Comparison of ENCODE assay signal across 18 cellular contexts in the genomic region with DNA sequence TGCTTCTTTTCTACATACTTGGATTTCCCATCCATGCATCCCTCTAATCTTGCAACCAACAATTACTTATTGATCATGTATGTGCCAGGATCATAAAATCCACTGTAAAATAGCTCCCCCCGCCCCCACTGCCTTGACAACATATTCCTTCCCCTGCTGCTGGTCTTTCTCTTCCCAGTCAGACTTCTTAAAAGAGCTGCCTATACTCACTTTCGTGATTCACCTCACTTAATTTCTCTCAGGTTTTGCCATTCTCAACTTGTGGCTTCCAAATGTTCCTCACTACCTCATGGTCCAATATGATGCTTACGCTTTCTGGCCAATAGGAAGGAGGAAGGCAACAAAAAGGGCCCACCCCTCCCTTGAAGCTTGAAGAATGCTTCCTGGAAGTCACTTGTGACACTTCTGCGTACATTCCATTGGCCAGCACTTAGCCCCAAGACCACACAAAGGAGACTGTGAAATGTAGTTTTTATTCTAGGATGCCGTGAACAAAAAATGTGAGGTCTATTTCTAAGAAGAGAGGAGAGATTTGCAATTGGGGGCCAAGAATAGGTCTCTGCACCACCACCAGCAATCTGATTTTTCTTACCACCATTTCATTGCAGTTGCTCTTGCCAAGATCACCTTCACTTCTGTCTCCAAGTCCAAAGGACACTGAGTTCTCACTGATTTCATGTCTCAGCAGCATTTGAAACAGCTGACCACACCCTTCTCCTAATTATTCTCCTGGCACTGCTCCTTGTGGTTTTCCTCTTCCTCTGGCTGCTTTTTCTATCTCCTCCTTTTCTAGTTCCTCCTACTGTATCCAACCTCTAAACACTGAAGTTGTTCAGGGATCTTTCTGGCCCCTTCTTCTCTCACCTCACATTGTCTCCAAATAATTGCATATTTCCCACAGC. TPM values are rescaled to one million over a fixed set of nuclear protein-coding genes. Genes with fewer than 3 reads are reported as not detected.
A peak's percentile ranks its signal among the peaks of the same experiment; 100 is the strongest.
DNase-seq lines count a peak whose midpoint lies in the region.
"Had no signal": no experiment of that assay in that cellular context is flagged by ENCODE, and none has a peak within 500 bp of the region (broad histone marks: within the 10 kb centered on the region; RNA-seq: fewer than 3 reads in every experiment).

No MANE protein-coding gene starts in this region.

- H3K27ac ChIP-seq in mesenchymal stem cell (ENCODE audit: low read length, poor library complexity, severe bottlenecking), result no peak overlapping the region
- H3K27ac ChIP-seq: brain microvascular endothelial cell had no signal

- H3K23ac ChIP-seq in mesenchymal stem cell (ENCODE audit: low read length in 2 of 2), result no peak overlapping the region

- H2BK120ac ChIP-seq in mesenchymal stem cell (ENCODE audit: low read depth, low read length), result no peak overlapping the region

- no peak overlapping the region for H3K14ac ChIP-seq in mesenchymal stem cell (ENCODE audit: low read length in 2 of 2)

- no peak overlapping the region for H3K4ac ChIP-seq in mesenchymal stem cell (ENCODE audit: low read depth in 1 of 2, low read length in 2 of 2)

- no peak overlapping the region for H3K18ac ChIP-seq in mesenchymal stem cell (ENCODE audit: low read depth in 1 of 2, low read length in 2 of 2)

- H2AFZ ChIP-seq in mesenchymal stem cell (ENCODE audit: low read depth, low read length), result no peak overlapping the region

- H3K4me3 ChIP-seq in adipocyte (ENCODE audit: low read length), result peak overlapping the region; percentile 18
- H3K4me3 ChIP-seq in mesenchymal stem cell (ENCODE audit: insufficient read depth in 1 of 2, low read depth in 1 of 2, low read length in 2 of 2), result no peak overlapping the region

- H3K36me3 ChIP-seq in adipocyte (ENCODE audit: control insufficient read depth, insufficient read depth, low read length, severe bottlenecking), result peaks cover 15% of the 10 kb centered on the region
- peaks cover 4 to 45% of the 10 kb centered on the region in 2 experiments for H3K36me3 ChIP-seq in mesenchymal stem cell (ENCODE audit: control insufficient read depth in 1 of 2, insufficient read depth in 2 of 2, low read depth in 1 of 2, low read length in 2 of 2)
- H3K36me3 ChIP-seq: BE2C had no signal

- H3K27me3 ChIP-seq in adipocyte (replicated peaks; ENCODE audit: control insufficient read depth, insufficient read depth, low read length) (no peaks in the 10 kb centered on the region), mesenchymal stem cell (ENCODE audit: control insufficient read depth in 1 of 2, insufficient read depth in 1 of 2, low read length in 2 of 2) (no peaks in the 10 kb centered on the region)
- H3K27me3 ChIP-seq: BE2C, brain microvascular endothelial cell had no signal

- DNase-seq in A172 (ENCODE audit: low spot score), result peak; percentile 67
- DNase-seq in GM04504 (ENCODE audit: low read depth), result peak; percentile 17
- peak; percentile 55 for DNase-seq in adipocyte (ENCODE audit: low read depth)
- peak; percentile 26 for DNase-seq in mesenchymal stem cell
- no peak for DNase-seq in NCI-H187 (lab: John Stamatoyannopoulos, UW)
- no peak for DNase-seq in NCI-H82 treated with DMSO at 0.1 percent for 48 hours (lab: John Stamatoyannopoulos, UW; ENCODE audit: unreplicated experiment)
- DNase-seq in HUDEP-2 (lab: John Stamatoyannopoulos, UW; ENCODE audit: unreplicated experiment in 76 of 76), result no peak
- DNase-seq in stimulated activated CD4-positive, alpha-beta T cell treated with anti-CD3 and anti-CD28 coated beads, Interleukin-2, amount 100 ng/mL, for 48 hours, result no peak
- DNase-seq: activated CD4-positive, CD25-positive, alpha-beta regulatory T cell; activated T-cell treated with anti-CD3 and anti-CD28 coated beads, Interleukin-2, amount 50 U/mL, for 72 hours; BE2C; brain microvascular endothelial cell; erythroblast; kidney; NCI-H524 treated with DMSO at 0.1 percent for 48 hours; nucleus accumbens; SIG-M5; stimulated activated CD4-positive, alpha-beta T cell treated with anti-CD3 and anti-CD28 coated beads, Interleukin-1b, Interleukin-23, amount 100 ng/mL, for 48 hours had no signal

- no peak overlapping the region for H2BK12ac ChIP-seq in mesenchymal stem cell (ENCODE audit: low read length in 2 of 2)

- peaks cover 27% of the 10 kb centered on the region for H3K4me1 ChIP-seq in adipocyte (ENCODE audit: control insufficient read depth, insufficient read depth, low read length)
- no peaks in the 10 kb centered on the region for H3K4me1 ChIP-seq in mesenchymal stem cell (ENCODE audit: control insufficient read depth, insufficient read depth, low read depth, low read length)

- H3K79me1 ChIP-seq in mesenchymal stem cell (replicated peaks; ENCODE audit: low read length, poor library complexity, severe bottlenecking), result peaks cover 3% of the 10 kb centered on the region

- 100% methylated on average over 4 of the region's 5 CpGs for WGBS in mesenchymal stem cell

- peaks cover 2% of the 10 kb centered on the region for H3K9me3 ChIP-seq in adipocyte (ENCODE audit: control insufficient read depth, low read length)
- peaks cover 9% of the 10 kb centered on the region for H3K9me3 ChIP-seq in mesenchymal stem cell (ENCODE audit: control insufficient read depth, low read length)
- H3K9me3 ChIP-seq: BE2C had no signal

- no peak overlapping the region for H3K9ac ChIP-seq in adipocyte (ENCODE audit: low read length)
- H3K9ac ChIP-seq in mesenchymal stem cell (ENCODE audit: low read length), result no peak overlapping the region

- no peak overlapping the region for H3K4me2 ChIP-seq in mesenchymal stem cell (ENCODE audit: low read length, poor library complexity, severe bottlenecking)

- H4K91ac ChIP-seq in mesenchymal stem cell (ENCODE audit: low read length), result no peak overlapping the region

- no peak overlapping the region for H2BK5ac ChIP-seq in mesenchymal stem cell (ENCODE audit: low read depth, low read length, poor library complexity, severe bottlenecking)

- no peak overlapping the region for H2BK15ac ChIP-seq in mesenchymal stem cell (ENCODE audit: low read depth, poor library complexity, severe bottlenecking)

- no peak overlapping the region for H2AK5ac ChIP-seq in mesenchymal stem cell (ENCODE audit: low read length, severe bottlenecking)

- H4K8ac ChIP-seq in mesenchymal stem cell (ENCODE audit: low read length), result no peak overlapping the region

RNA-seq across cellular contexts. Expression of a gene that starts 30.8 kb away (rescaled TPM):
- 140 and 193 TPM in 2 replicates for total RNA-seq in A172 (2014; rRNA removed; shearing (Covaris generic))
- polyA plus RNA-seq in mesenchymal stem cell (2013, experiment 1 of 2), result 364 TPM
- 391 TPM for polyA plus RNA-seq in mesenchymal stem cell (2013, experiment 2 of 2)

Comparison
In these comparisons a context has a peak if more than half of its experiments do, and no peak if none do; other contexts are left out.
1. DNase-seq: peak in A172 (single experiment), GM04504 (single experiment), adipocyte (single experiment) and mesenchymal stem cell (single experiment); none in NCI-H187 (0 of 2), NCI-H82 treated with DMSO at 0.1 percent for 48 hours (single experiment), HUDEP-2 (0 of 76) and stimulated activated CD4-positive, alpha-beta T cell treated with anti-CD3 and anti-CD28 coated beads, Interleukin-2, amount 100 ng/mL, for 48 hours (0 of 2).